ENCODE assay signal across 24 cellular contexts in genomic region chr13:23392925-23393645, GRCh38.
"Had no signal": no experiment of that assay in that cellular context is flagged by ENCODE, and none has a peak within 500 bp of the region (broad histone marks: within the 10 kb centered on the region; RNA-seq: fewer than 3 reads in every experiment).

No MANE protein-coding gene starts in this region.

- H3K9me3 ChIP-seq: body of pancreas, tibial nerve had no signal

- DNase-seq: activated CD4-positive, alpha-beta T cell treated with anti-CD3 and anti-CD28 coated beads for 1 hour; activated CD4-positive, alpha-beta T cell treated with anti-CD3 and anti-CD28 coated beads, Interleukin-2, amount 50 U/mL, for 1 hour; activated CD8-positive, alpha-beta memory T cell treated with anti-CD3 and anti-CD28 coated beads for 24 hours; activated CD8-positive, alpha-beta memory T cell treated with anti-CD3 and anti-CD28 coated beads, Interleukin-2, amount 50 U/mL, for 4 hours; activated naive CD4-positive, alpha-beta T cell treated with anti-CD3 and anti-CD28 coated beads, Interleukin-2, amount 10 ng/mL, durations not matched to agents 7 days and 5 days; activated T-cell treated with anti-CD3 and anti-CD28 coated beads, Interleukin-2, amount 50 U/mL, for 4 hours; amygdala; body of pancreas; effector CD8-positive, alpha-beta T cell; foreskin melanocyte; glutamatergic neuron; left colon; naive thymus-derived CD8-positive, alpha-beta T cell; retina; stimulated activated CD4-positive, alpha-beta T cell treated with anti-CD3 and anti-CD28 coated beads, Interleukin-4, amount 100 ng/mL, for 4 hours; T-cell had no signal

- ATAC-seq: body of pancreas; left colon; naive thymus-derived CD8-positive, alpha-beta T cell; T-cell had no signal

- H3K4me3 Mint-ChIP-seq: activated naive CD4-positive, alpha-beta T cell treated with anti-CD3 and anti-CD28 coated beads, Interleukin-2, amount 10 ng/mL, durations not matched to agents 7 days and 5 days; activated T-cell treated with anti-CD3 and anti-CD28 coated beads, Interleukin-2, amount 50 U/mL, for 4 hours; dendritic cell treated with granulocyte-macrophage colony-stimulating factor and Interleukin-4, amounts not matched to agents 40 ng/mL and 50 ng/mL, for 4 days; naive thymus-derived CD8-positive, alpha-beta T cell; stimulated activated naive CD8-positive, alpha-beta T cell treated with anti-CD3 and anti-CD28 coated beads, Interleukin-15, Interleukin-2, amounts not matched to agents 100 ng/mL and 50 ng/mL, for 24 hours; T-cell had no signal

- H3K36me3 Mint-ChIP-seq: activated naive CD4-positive, alpha-beta T cell treated with anti-CD3 and anti-CD28 coated beads, Interleukin-2, amount 10 ng/mL, durations not matched to agents 7 days and 5 days; naive thymus-derived CD8-positive, alpha-beta T cell; T-cell had no signal

- FAIRE-seq: islet of Langerhans, TTC549, urothelium cell line had no signal

- H3K27ac Mint-ChIP-seq: activated naive CD4-positive, alpha-beta T cell treated with anti-CD3 and anti-CD28 coated beads, Interleukin-2, amount 10 ng/mL, durations not matched to agents 7 days and 5 days; dendritic cell treated with granulocyte-macrophage colony-stimulating factor and Interleukin-4, amounts not matched to agents 40 ng/mL and 50 ng/mL, for 4 days; naive thymus-derived CD8-positive, alpha-beta T cell; stimulated activated naive CD8-positive, alpha-beta T cell treated with anti-CD3 and anti-CD28 coated beads, Interleukin-15, Interleukin-2, amounts not matched to agents 100 ng/mL and 50 ng/mL, for 24 hours; T-cell had no signal

- H3K27me3 Mint-ChIP-seq: dendritic cell treated with granulocyte-macrophage colony-stimulating factor and Interleukin-4, amounts not matched to agents 40 ng/mL and 50 ng/mL, for 4 days had no signal

- H3K4me1 Mint-ChIP-seq: activated naive CD4-positive, alpha-beta T cell treated with anti-CD3 and anti-CD28 coated beads, Interleukin-2, amount 10 ng/mL, durations not matched to agents 7 days and 5 days; naive thymus-derived CD8-positive, alpha-beta T cell; T-cell had no signal

- H3K9me3 Mint-ChIP-seq: activated naive CD4-positive, alpha-beta T cell treated with anti-CD3 and anti-CD28 coated beads, Interleukin-2, amount 10 ng/mL, durations not matched to agents 7 days and 5 days; activated T-cell treated with anti-CD3 and anti-CD28 coated beads, Interleukin-2, amount 50 U/mL, for 4 hours; dendritic cell treated with granulocyte-macrophage colony-stimulating factor and Interleukin-4, amounts not matched to agents 40 ng/mL and 50 ng/mL, for 4 days; naive thymus-derived CD8-positive, alpha-beta T cell; stimulated activated naive CD8-positive, alpha-beta T cell treated with anti-CD3 and anti-CD28 coated beads, Interleukin-15, Interleukin-2, amounts not matched to agents 100 ng/mL and 50 ng/mL, for 24 hours; T-cell had no signal

- H3K27me3 ChIP-seq: body of pancreas, cardiac muscle cell, tibial nerve had no signal

- H3K36me3 ChIP-seq: cardiac muscle cell, tibial nerve had no signal

- H3K4me1 ChIP-seq: body of pancreas, tibial nerve had no signal

- H3K27ac ChIP-seq: body of pancreas, cardiac muscle cell, tibial nerve had no signal

- H3K4me3 ChIP-seq: body of pancreas, cardiac muscle cell, lung, tibial nerve had no signal
